In genomic region chr1:225464851-225465792, GRCh38 we compare ENCODE assay signal across 10 cellular contexts. TPM values are rescaled to one million over a fixed set of nuclear protein-coding genes. Genes with fewer than 3 reads are reported as not detected.
DNase-seq lines count a peak whose midpoint lies in the region; ATAC-seq and TF ChIP-seq lines count a peak whose summit lies in the region.
"Had no signal": no experiment of that assay in that cellular context is flagged by ENCODE, and none has a peak within 500 bp of the region (broad histone marks: within the 10 kb centered on the region; RNA-seq: fewer than 3 reads in every experiment).

No MANE protein-coding gene starts in this region.

- ATAC-seq in CD4-positive, CD25-positive, alpha-beta regulatory T cell (ENCODE audit: low read depth in 2 of 2), result no peak
- ATAC-seq in gastrocnemius medialis (no peak), mucosa of descending colon (no peak)

- no peaks in the 10 kb centered on the region for H3K36me3 Mint-ChIP-seq in CD4-positive, CD25-positive, alpha-beta regulatory T cell
- H3K36me3 Mint-ChIP-seq in activated naive CD8-positive, alpha-beta T cell treated with anti-CD3 and anti-CD28 coated beads for 36 hours, result no peaks in the 10 kb centered on the region

- peaks cover 52% of the 10 kb centered on the region for H3K4me1 ChIP-seq in CD4-positive, CD25-positive, alpha-beta regulatory T cell (ENCODE audit: control insufficient read depth, insufficient read depth, low read length, poor library complexity, severe bottlenecking)
- H3K4me1 ChIP-seq in HUES64 (ENCODE audit: insufficient read depth, low read length) (peaks cover 22% of the 10 kb centered on the region), muscle layer of duodenum (ENCODE audit: control insufficient read depth in 1 of 2, insufficient read depth in 2 of 2, low read length in 2 of 2) (peaks cover 8 to 50% of the 10 kb centered on the region in 2 donors), gastrocnemius medialis (peaks cover 0 to 11% of the 10 kb centered on the region in 2 donors), mucosa of descending colon (ENCODE audit: low read depth) (peaks cover 14% of the 10 kb centered on the region)

- H3K9me3 ChIP-seq in CD4-positive, CD25-positive, alpha-beta regulatory T cell (ENCODE audit: control insufficient read depth in 2 of 2, low read length in 2 of 2), result no peaks in the 10 kb centered on the region
- no peaks in the 10 kb centered on the region for H3K9me3 ChIP-seq in HUES64 (ENCODE audit: insufficient read depth, low read depth, low read length)
- no peaks in the 10 kb centered on the region for H3K9me3 ChIP-seq in muscle layer of duodenum (ENCODE audit: control insufficient read depth in 1 of 2, low read length in 2 of 2)
- no peaks in the 10 kb centered on the region for H3K9me3 ChIP-seq in gastrocnemius medialis
- H3K9me3 ChIP-seq in mucosa of descending colon, result no peaks in the 10 kb centered on the region

- H3K9ac ChIP-seq in HUES64 (ENCODE audit: low read depth, low read length), result peak overlapping the region; percentile 70

- peaks cover 12 to 71% (median 43%) of the 10 kb centered on the region in 4 donors for H3K4me1 Mint-ChIP-seq in CD4-positive, CD25-positive, alpha-beta regulatory T cell
- peaks cover 25% of the 10 kb centered on the region for H3K4me1 Mint-ChIP-seq in activated naive CD8-positive, alpha-beta T cell treated with anti-CD3 and anti-CD28 coated beads for 36 hours

- whole genome bisulfite sequencing in HUES64, result 41% methylated on average over 15 of the region's 15 CpGs

- no peak overlapping the region for H3K27ac ChIP-seq in CD4-positive, CD25-positive, alpha-beta regulatory T cell (ENCODE audit: insufficient read depth, low read length, poor library complexity, severe bottlenecking)
- H3K27ac ChIP-seq in HUES64 (ENCODE audit: low read depth, low read length) (peak overlapping the region; percentile 80), muscle layer of duodenum (ENCODE audit: low read length) (peak overlapping the region; percentile 39), gastrocnemius medialis (peak overlapping the region in 2 of 4 donors; percentile 21 to 26)

- H3K9me3 Mint-ChIP-seq in CD4-positive, CD25-positive, alpha-beta regulatory T cell, result no peaks in the 10 kb centered on the region
- H3K9me3 Mint-ChIP-seq in activated naive CD8-positive, alpha-beta T cell treated with anti-CD3 and anti-CD28 coated beads for 36 hours, result no peaks in the 10 kb centered on the region

- no peak overlapping the region for H3K4me3 ChIP-seq in CD4-positive, CD25-positive, alpha-beta regulatory T cell (ENCODE audit: low read depth, low read length)
- H3K4me3 ChIP-seq in HUES64 (ENCODE audit: low read length) (peak overlapping the region; percentile 18; the same call in 1 of the 2 replicates), muscle layer of duodenum (ENCODE audit: low read depth in 1 of 2, low read length in 2 of 2) (no peak overlapping the region), gastrocnemius medialis (no peak overlapping the region), mucosa of descending colon (no peak overlapping the region)

- in situ Hi-C loops in gastrocnemius medialis (cut with MboI; ENCODE audit: low sequenced_read_pairs in 4 of 4), result no loop called here
- in situ Hi-C loops in KBM-7 (cut with MboI; ENCODE audit: low pct_unique_long_range_greater_than_20kb, low sequenced_read_pairs), result no loop called here

- TF ChIP-seq CTCF in gastrocnemius medialis (IDR thresholded peaks at IDR 0.05 in 4 of 5, conservative IDR thresholded peaks at IDR 0.05 in 1 of 5) (no peak), mucosa of descending colon (IDR thresholded peaks at IDR 0.05) (no peak)

- H3K36me3 ChIP-seq in CD4-positive, CD25-positive, alpha-beta regulatory T cell (ENCODE audit: control insufficient read depth, insufficient read depth, low read length), result no peaks in the 10 kb centered on the region
- H3K36me3 ChIP-seq in HUES64 (ENCODE audit: insufficient read depth, low read length), result no peaks in the 10 kb centered on the region
- H3K36me3 ChIP-seq in muscle layer of duodenum (ENCODE audit: control insufficient read depth in 1 of 2, insufficient read depth in 2 of 2, low read length in 2 of 2), result no peaks in the 10 kb centered on the region
- H3K36me3 ChIP-seq in gastrocnemius medialis, result no peaks in the 10 kb centered on the region
- no peaks in the 10 kb centered on the region for H3K36me3 ChIP-seq in mucosa of descending colon (ENCODE audit: low read depth)

- H3K27me3 Mint-ChIP-seq in CD4-positive, CD25-positive, alpha-beta regulatory T cell, result peaks cover 5% of the 10 kb centered on the region
- no peaks in the 10 kb centered on the region for H3K27me3 Mint-ChIP-seq in activated naive CD8-positive, alpha-beta T cell treated with anti-CD3 and anti-CD28 coated beads for 36 hours

- intact Hi-C loops in gastrocnemius medialis (cut with DNase I; ENCODE audit: low total_unique reads), result no loop called here
- intact Hi-C loops in mucosa of descending colon (cut with DNase I, micrococcal nuclease), result no loop called here

- H3K4me3 Mint-ChIP-seq in CD4-positive, CD25-positive, alpha-beta regulatory T cell, result peak overlapping the region in 2 of 4 donors; percentile 48 to 80
- no peak overlapping the region for H3K4me3 Mint-ChIP-seq in activated naive CD8-positive, alpha-beta T cell treated with anti-CD3 and anti-CD28 coated beads for 36 hours

- no peak for DNase-seq in CD4-positive, CD25-positive, alpha-beta regulatory T cell
- no peak for DNase-seq in activated naive CD8-positive, alpha-beta T cell treated with anti-CD3 and anti-CD28 coated beads for 36 hours
- DNase-seq in gastrocnemius medialis (no peak), mucosa of descending colon (no peak), NOMO-1 treated with DMSO at 0.1 percent for 48 hours (lab: John Stamatoyannopoulos, UW; ENCODE audit: unreplicated experiment) (no peak), KBM-7 (no peak)
- DNase-seq: activated T-cell treated with anti-CD3 and anti-CD28 coated beads for 4 hours; stimulated activated CD4-positive, alpha-beta T cell treated with anti-CD3 and anti-CD28 coated beads, Interleukin-2, amount 100 ng/mL, for 48 hours had no signal

- no peak for TF ChIP-seq POLR2A in gastrocnemius medialis (IDR thresholded peaks at IDR 0.05)

- no peaks in the 10 kb centered on the region for H3K27me3 ChIP-seq in CD4-positive, CD25-positive, alpha-beta regulatory T cell (ENCODE audit: control insufficient read depth, insufficient read depth, low read length)
- H3K27me3 ChIP-seq in HUES64 (ENCODE audit: insufficient read depth, low read length) (no peaks in the 10 kb centered on the region), muscle layer of duodenum (ENCODE audit: low read depth, low read length) (no peaks in the 10 kb centered on the region), gastrocnemius medialis (no peaks in the 10 kb centered on the region)

- H3K27ac Mint-ChIP-seq in CD4-positive, CD25-positive, alpha-beta regulatory T cell, result peak overlapping the region; percentile 73 to 82 (median 76)
- peak overlapping the region; percentile 74 for H3K27ac Mint-ChIP-seq in activated naive CD8-positive, alpha-beta T cell treated with anti-CD3 and anti-CD28 coated beads for 36 hours

RNA-seq across cellular contexts. Expression of gene LBR, which starts 37.3 kb away (rescaled TPM):
- total RNA-seq in CD4-positive, CD25-positive, alpha-beta regulatory T cell, result 140 TPM
- polyA plus RNA-seq in CD4-positive, CD25-positive, alpha-beta regulatory T cell, result 100 to 1,000 TPM; 123 to 175 (median 145) TPM
- 59.4 TPM for polyA plus RNA-seq in HUES64 (2013, experiment 1 of 2)
- polyA plus RNA-seq in HUES64 (2013, experiment 2 of 2), result 62.7 TPM
- 100 to 1,000 TPM; 128 to 140 TPM for total RNA-seq in activated naive CD8-positive, alpha-beta T cell treated with anti-CD3 and anti-CD28 coated beads for 36 hours
- total RNA-seq in gastrocnemius medialis, result 10 to 100 TPM; 16.5 to 19.8 (median 18.5) TPM
- 100 to 1,000 TPM in 2 of 3 donors, 10 to 100 TPM in 1; 87.9 to 161 (median 123) TPM for total RNA-seq in mucosa of descending colon
